In genomic region chr6:112522600-112522999, GRCh38 we compare ENCODE assay signal across 1 cellular context.
TF ChIP-seq lines count a peak whose summit lies in the region.

No MANE protein-coding gene starts in this region.

TF ChIP-seq in HepG2, 621 proteins besides CTCF, POLR2A, EP300 and RAD21 (continued from another document):
- TF ChIP-seq NFAT5 (CRISPR knock-in tag; IDR thresholded peaks at IDR 0.05) (no peak), MAFF (IDR thresholded peaks at IDR 0.05; ENCODE audit: low read depth, low read length) (no peak), CEBPZ (IDR thresholded peaks at IDR 0.05; ENCODE audit: low read length) (no peak), HIC2 (CRISPR knock-in tag; IDR thresholded peaks at IDR 0.05; ENCODE audit: low read depth) (no peak), HNRNPLL (IDR thresholded peaks at IDR 0.05; ENCODE audit: low read depth, low read length, poor library complexity, severe bottlenecking) (no peak), RFXANK (CRISPR knock-in tag; IDR thresholded peaks at IDR 0.05) (no peak), ZNF142 (CRISPR knock-in tag; IDR thresholded peaks at IDR 0.05) (no peak), MBD4 (IDR thresholded peaks at IDR 0.05; ENCODE audit: borderline replicate concordance, low read length) (no peak)
TF ChIP-seq in HepG2: peak in this region for 0.
